ENCODE assay signal across 20 cellular contexts in genomic region chr18:33959609-33960008, GRCh38.
"Had no signal": no experiment of that assay in that cellular context is flagged by ENCODE, and none has a peak within 500 bp of the region (broad histone marks: within the 10 kb centered on the region; RNA-seq: fewer than 3 reads in every experiment).

No MANE protein-coding gene starts in this region.

- H3K27ac ChIP-seq: colonic mucosa, esophagus squamous epithelium, gastroesophageal sphincter, neutrophil, psoas muscle, spleen, tibial nerve had no signal

- H3K36me3 Mint-ChIP-seq: naive thymus-derived CD8-positive, alpha-beta T cell; stimulated activated memory B cell treated with anti-CD40 and anti-IgM and Interleukin-4, amounts not matched to agents 10 μg/mL and 1 μg/mL and 100 μg/mL, for 72 hours had no signal

- H3K4me1 Mint-ChIP-seq: naive thymus-derived CD8-positive, alpha-beta T cell; stimulated activated memory B cell treated with anti-CD40 and anti-IgM and Interleukin-4, amounts not matched to agents 10 μg/mL and 1 μg/mL and 100 μg/mL, for 72 hours had no signal

- H3K9me3 ChIP-seq: colonic mucosa, esophagus squamous epithelium, gastroesophageal sphincter, mucosa of descending colon, neutrophil, psoas muscle, spleen, tibial nerve had no signal

- H3K4me3 ChIP-seq: colonic mucosa, esophagus squamous epithelium, gastroesophageal sphincter, mucosa of descending colon, psoas muscle, spleen, tibial nerve had no signal

- H3K4me3 Mint-ChIP-seq: naive thymus-derived CD8-positive, alpha-beta T cell; stimulated activated memory B cell treated with anti-CD40 and anti-IgM and Interleukin-4, amounts not matched to agents 10 μg/mL and 1 μg/mL and 100 μg/mL, for 72 hours; stimulated activated naive CD8-positive, alpha-beta T cell treated with anti-CD3 and anti-CD28 coated beads, Interleukin-15, Interleukin-2, amounts not matched to agents 100 ng/mL and 50 ng/mL, for 24 hours had no signal

- H3K36me3 ChIP-seq: colonic mucosa, esophagus squamous epithelium, gastroesophageal sphincter, neutrophil, spleen, tibial nerve had no signal

- DNase-seq: colonic mucosa; dermis blood vessel endothelial cell; esophagus squamous epithelium; glutamatergic neuron; left cardiac atrium; left ventricle myocardium superior; mucosa of descending colon; naive thymus-derived CD8-positive, alpha-beta T cell; psoas muscle; retina; spleen; stimulated activated CD4-positive, alpha-beta T cell treated with anti-CD3 and anti-CD28 coated beads, Interleukin-15, amount 100 ng/mL, for 24 hours; stimulated activated CD4-positive, alpha-beta T cell treated with anti-CD3 and anti-CD28 coated beads, Interleukin-1b, Interleukin-23, amount 100 ng/mL, for 48 hours; stimulated activated CD4-positive, alpha-beta T cell treated with anti-CD3 and anti-CD28 coated beads, Interleukin-4, amount 100 ng/mL, for 24 hours had no signal

- H3K4me1 ChIP-seq: colonic mucosa, esophagus squamous epithelium, gastroesophageal sphincter, psoas muscle, spleen, tibial nerve had no signal

- H3K27ac Mint-ChIP-seq: naive thymus-derived CD8-positive, alpha-beta T cell; stimulated activated memory B cell treated with anti-CD40 and anti-IgM and Interleukin-4, amounts not matched to agents 10 μg/mL and 1 μg/mL and 100 μg/mL, for 72 hours; stimulated activated naive CD8-positive, alpha-beta T cell treated with anti-CD3 and anti-CD28 coated beads, Interleukin-15, Interleukin-2, amounts not matched to agents 100 ng/mL and 50 ng/mL, for 24 hours had no signal

- ATAC-seq: gastroesophageal sphincter; left cardiac atrium; left ventricle myocardium superior; mucosa of descending colon; naive thymus-derived CD8-positive, alpha-beta T cell; psoas muscle; sciatic nerve; stimulated activated memory B cell treated with anti-CD40 and anti-IgM and Interleukin-4, amounts not matched to agents 10 μg/mL and 1 μg/mL and 100 μg/mL, for 72 hours had no signal

- H3K27me3 Mint-ChIP-seq: naive thymus-derived CD8-positive, alpha-beta T cell; stimulated activated memory B cell treated with anti-CD40 and anti-IgM and Interleukin-4, amounts not matched to agents 10 μg/mL and 1 μg/mL and 100 μg/mL, for 72 hours; stimulated activated naive CD8-positive, alpha-beta T cell treated with anti-CD3 and anti-CD28 coated beads, Interleukin-15, Interleukin-2, amounts not matched to agents 100 ng/mL and 50 ng/mL, for 24 hours had no signal
